In the genomic region with DNA sequence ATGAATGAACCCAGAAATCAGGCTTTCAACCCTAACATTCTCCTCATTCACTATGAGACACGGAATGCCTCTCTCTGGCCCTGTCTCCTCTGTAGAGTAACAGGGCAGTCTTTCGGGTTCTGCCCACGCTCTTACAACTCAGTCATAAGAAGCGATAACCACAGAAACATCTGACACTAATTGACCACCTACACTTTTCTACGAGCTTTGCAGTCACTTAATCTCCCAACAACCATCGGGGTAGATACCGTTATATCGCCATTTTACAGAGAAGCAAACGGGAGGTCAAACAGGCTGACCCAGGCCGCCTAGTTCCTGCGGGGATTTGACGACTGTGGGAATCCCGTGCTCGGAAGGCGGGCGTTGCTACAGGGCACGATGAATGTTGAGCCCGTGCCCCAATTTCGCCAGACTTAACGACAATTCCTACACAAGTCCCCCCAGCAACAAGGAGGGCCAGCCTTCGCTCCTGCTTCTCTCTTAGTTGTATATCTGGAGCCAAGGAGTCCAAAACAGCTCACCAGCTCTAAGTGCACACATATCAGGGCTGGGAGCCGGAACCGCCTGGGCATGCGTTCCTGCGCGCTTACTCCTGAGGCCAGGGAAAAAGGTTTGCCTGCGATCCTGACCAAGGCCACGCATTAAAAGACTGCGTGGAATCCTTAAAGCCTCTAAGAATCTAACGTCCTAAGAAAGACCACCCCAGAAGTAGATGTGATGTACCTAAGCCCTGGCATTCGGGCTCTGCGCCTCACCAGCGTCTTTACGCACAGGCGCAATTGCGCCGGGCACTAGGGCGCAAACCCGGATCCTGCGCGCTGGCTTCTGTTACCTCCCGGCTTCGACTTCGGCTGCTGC, we compare ENCODE assay signal across 28 cellular contexts. TPM values are rescaled to one million over a fixed set of nuclear protein-coding genes. Genes with fewer than 3 reads are reported as not detected.
DNase-seq lines count a peak whose midpoint lies in the region; ATAC-seq, FAIRE-seq and TF ChIP-seq lines count a peak whose summit lies in the region.
"Had no signal": no experiment of that assay in that cellular context is flagged by ENCODE, and none has a peak within 500 bp of the region (broad histone marks: within the 10 kb centered on the region; RNA-seq: fewer than 3 reads in every experiment).

No MANE protein-coding gene starts in this region.

- no peak for FAIRE-seq in K562 (lab: Jason Lieb, UNC)
- FAIRE-seq: frontal cortex, keratinocyte had no signal

- TF ChIP-seq EP300 in K562 (IDR thresholded peaks at IDR 0.05; ENCODE audit: low read length): no peak

- H3K9me3 ChIP-seq in K562 (replicated peaks; ENCODE audit: control insufficient read depth, insufficient read depth, low read depth, low read length): no peaks in the 10 kb centered on the region
- H3K9me3 ChIP-seq: lower lobe of right lung, neutrophil, prostate gland, tibial nerve had no signal

- H2AFZ ChIP-seq in GM23338 (no peak overlapping the region), K562 (ENCODE audit: low read depth, low read length) (no peak overlapping the region)

- in situ Hi-C loops in K562 (cut with MboI): no loop called here

- no peaks in the 10 kb centered on the region for H3K36me3 Mint-ChIP-seq in activated CD4-positive, alpha-beta T cell treated with anti-CD3 and anti-CD28 coated beads, Interleukin-2, amount 10 ng/mL, durations not matched to agents 7 days and 5 days (ENCODE audit: low read depth)
- no peaks in the 10 kb centered on the region for H3K36me3 Mint-ChIP-seq in GM23338 (ENCODE audit: low read depth)
- H3K36me3 Mint-ChIP-seq: activated naive CD4-positive, alpha-beta T cell treated with anti-CD3 and anti-CD28 coated beads, Interleukin-2, amount 50 U/mL, for 24 hours; IgD-negative memory B cell had no signal

- no peaks in the 10 kb centered on the region for H3K9me3 Mint-ChIP-seq in activated CD4-positive, alpha-beta T cell treated with anti-CD3 and anti-CD28 coated beads, Interleukin-2, amount 10 ng/mL, durations not matched to agents 7 days and 5 days
- peaks cover 3% of the 10 kb centered on the region; the same call in 1 of the 3 replicates for H3K9me3 Mint-ChIP-seq in GM23338
- H3K9me3 Mint-ChIP-seq: activated naive CD4-positive, alpha-beta T cell treated with anti-CD3 and anti-CD28 coated beads, Interleukin-2, amount 50 U/mL, for 24 hours; activated T-helper 1 cell treated with anti-CD3 and anti-CD28 coated beads, Interleukin-12 subunit alpha, Interleukin-12 subunit beta, Interleukin-2, Interleukin-4 antibody, amounts not matched to agents 30 ng/mL and 10 ng/mL and 1 ng/mL, durations not matched to agents 14 hours and 24 hours and 36 hours had no signal

- no peak for TF ChIP-seq POLR2A in K562 (conservative IDR thresholded peaks at IDR 0.05)

- H3K27ac Mint-ChIP-seq in activated CD4-positive, alpha-beta T cell treated with anti-CD3 and anti-CD28 coated beads, Interleukin-2, amount 10 ng/mL, durations not matched to agents 7 days and 5 days: no peak overlapping the region
- H3K27ac Mint-ChIP-seq in GM23338: no peak overlapping the region
- H3K27ac Mint-ChIP-seq: activated naive CD4-positive, alpha-beta T cell treated with anti-CD3 and anti-CD28 coated beads, Interleukin-2, amount 50 U/mL, for 24 hours; activated T-helper 1 cell treated with anti-CD3 and anti-CD28 coated beads, Interleukin-12 subunit alpha, Interleukin-12 subunit beta, Interleukin-2, Interleukin-4 antibody, amounts not matched to agents 30 ng/mL and 10 ng/mL and 1 ng/mL, durations not matched to agents 14 hours and 24 hours and 36 hours; IgD-negative memory B cell had no signal

- peak overlapping the region; percentile 32; the same call in 1 of the 2 replicates for H3K4me2 ChIP-seq in GM23338
- no peak overlapping the region for H3K4me2 ChIP-seq in K562 (ENCODE audit: insufficient read depth, low read length)
- H3K4me2 ChIP-seq: BLaER1 treated with 17β-estradiol and CSF1 and Interleukin-3, amounts not matched to agents 10 nM and 100 nM had no signal

- H3K27me3 ChIP-seq in GM23338 (ENCODE audit: insufficient read depth) (peaks cover 100% of the 10 kb centered on the region), K562 (ENCODE audit: control insufficient read depth in 2 of 2, insufficient read depth in 2 of 2, low read length in 2 of 2) (peaks cover 31 to 82% of the 10 kb centered on the region in 2 experiments; a peak in 4 of 5 replicates)

- H3F3A ChIP-seq in GM23338 (replicated peaks; ENCODE audit: low read depth): peaks cover 40% of the 10 kb centered on the region

- peaks cover 50% of the 10 kb centered on the region for H3K4me1 ChIP-seq in GM23338 (ENCODE audit: insufficient read depth)
- peaks cover 0 to 16% of the 10 kb centered on the region in 2 experiments; a peak in 2 of 5 replicates for H3K4me1 ChIP-seq in K562 (replicated peaks in 1 of 2; ENCODE audit: control insufficient read depth in 2 of 2, insufficient read depth in 2 of 2, low read length in 2 of 2)
- H3K4me1 ChIP-seq: BLaER1 treated with 17β-estradiol and CSF1 and Interleukin-3, amounts not matched to agents 10 nM and 100 nM; lower lobe of right lung; prostate gland had no signal

- no peak for DNase-seq in activated CD4-positive, alpha-beta T cell treated with anti-CD3 and anti-CD28 coated beads, Interleukin-2, amount 10 ng/mL, durations not matched to agents 7 days and 5 days
- no peak for DNase-seq in activated CD4-positive, alpha-beta T cell treated with anti-CD3 and anti-CD28 coated beads, Interleukin-2, amount 50 U/mL, for 1 hour
- DNase-seq in GM23338 (ENCODE audit: low spot score) (peak; percentile 61), K562 (ENCODE audit: extremely low read depth in 1 of 4, low spot score in 3 of 4) (peak in 1 of 4 experiments; percentile 3), retina (peak; percentile 55), middle frontal gyrus (ENCODE audit: extremely low spot score, low spot score) (no peak), DMS53 (lab: John Stamatoyannopoulos, UW) (no peak)
- DNase-seq: activated CD4-positive, CD25-positive, alpha-beta regulatory T cell; lower lobe of right lung; NCI-H1436; NCI-H2171; NCI-H526 treated with DMSO at 0.1 percent for 48 hours; stimulated activated CD4-positive, alpha-beta T cell treated with anti-CD3 and anti-CD28 coated beads, Interleukin-2, amount 100 ng/mL, for 48 hours; stimulated activated naive CD4-positive, alpha-beta T cell treated with Interleukin-2 at 50 U/mL for 16 hours; SW 1271 had no signal

- H3K36me3 ChIP-seq in GM23338 (ENCODE audit: insufficient read depth) (no peaks in the 10 kb centered on the region; the same call in 1 of the 2 replicates), K562 (ENCODE audit: control insufficient read depth, insufficient read depth, low read length) (no peaks in the 10 kb centered on the region)
- H3K36me3 ChIP-seq: BLaER1 treated with 17β-estradiol and CSF1 and Interleukin-3, amounts not matched to agents 10 nM and 100 nM; lower lobe of right lung; neutrophil; prostate gland; tibial nerve had no signal

- BruUV-seq in K562 (replicated peaks; lab: Mats Ljungman, UMichigan): no TSS peak

- no peaks in the 10 kb centered on the region for H3K9me2 ChIP-seq in GM23338 (ENCODE audit: insufficient read depth)

- H4K20me1 ChIP-seq in GM23338 (replicated peaks; ENCODE audit: insufficient read depth) (peaks cover 47% of the 10 kb centered on the region), K562 (replicated peaks; ENCODE audit: control insufficient read depth, insufficient read depth, low read length) (no peaks in the 10 kb centered on the region; the same call in 1 of the 2 replicates)

- peaks cover 3% of the 10 kb centered on the region for H3K9me1 ChIP-seq in K562 (ENCODE audit: control insufficient read depth, insufficient read depth, low read length)

- H3K27me3 Mint-ChIP-seq in activated CD4-positive, alpha-beta T cell treated with anti-CD3 and anti-CD28 coated beads, Interleukin-2, amount 10 ng/mL, durations not matched to agents 7 days and 5 days: peaks cover 91% of the 10 kb centered on the region
- peaks cover 100% of the 10 kb centered on the region for H3K27me3 Mint-ChIP-seq in GM23338 (ENCODE audit: insufficient read depth, low read depth, poor library complexity)

- ATAC-seq in GM23338 (0 out of 3 replicates have a peak, but pooled peaks have one; percentile 2), K562 (no peak), HG02981 (IDR thresholded peaks at IDR 0.05; ENCODE audit: unreplicated experiment) (no peak)

- CTCF ChIA-PET in activated CD4-positive, alpha-beta T cell treated with anti-CD3 and anti-CD28 coated beads, Interleukin-2, amount 10 ng/mL, durations not matched to agents 7 days and 5 days (lab: Charles Lee): interaction anchor here (1.6 kb wide), 1 partner anchor 35 kb away, joined by 5 read pairs; no protein-coding TSS in a partner anchor
- CTCF ChIA-PET in K562 (lab: Yijun Ruan, JAX; ENCODE audit: low intra/inter-chr PET ratio): no interaction called here

- TF ChIP-seq CTCF in GM23338 (conservative IDR thresholded peaks at IDR 0.05; ENCODE audit: low read depth in 2 of 2) (no peak), K562 (IDR thresholded peaks at IDR 0.05 in 2 of 3, conservative IDR thresholded peaks at IDR 0.05 in 1 of 3; ENCODE audit: insufficient read depth in 2 of 3, low read depth in 1 of 3, low read length in 3 of 3) (no peak)

- H3K4me3 Mint-ChIP-seq in activated CD4-positive, alpha-beta T cell treated with anti-CD3 and anti-CD28 coated beads, Interleukin-2, amount 10 ng/mL, durations not matched to agents 7 days and 5 days: peak overlapping the region; percentile 30
- H3K4me3 Mint-ChIP-seq in GM23338: no peak overlapping the region
- H3K4me3 Mint-ChIP-seq: activated naive CD4-positive, alpha-beta T cell treated with anti-CD3 and anti-CD28 coated beads, Interleukin-2, amount 50 U/mL, for 24 hours; activated T-helper 1 cell treated with anti-CD3 and anti-CD28 coated beads, Interleukin-12 subunit alpha, Interleukin-12 subunit beta, Interleukin-2, Interleukin-4 antibody, amounts not matched to agents 30 ng/mL and 10 ng/mL and 1 ng/mL, durations not matched to agents 14 hours and 24 hours and 36 hours had no signal

- no peak for TF ChIP-seq RAD21 in K562 (CRISPR knock-in tag; conservative IDR thresholded peaks at IDR 0.05 in 1 of 2, IDR thresholded peaks at IDR 0.05 in 1 of 2)

- no peaks in the 10 kb centered on the region for H3K79me2 ChIP-seq in GM23338 (replicated peaks; ENCODE audit: insufficient read depth)
- H3K79me2 ChIP-seq in K562 (ENCODE audit: control insufficient read depth, insufficient read depth, low read length): no peaks in the 10 kb centered on the region

- H3K27ac ChIP-seq in GM23338 (ENCODE audit: low read depth) (no peak overlapping the region), K562 (ENCODE audit: extremely low read depth, low read depth, low read length) (no peak overlapping the region)
- H3K27ac ChIP-seq: BLaER1 treated with 17β-estradiol and CSF1 and Interleukin-3, amounts not matched to agents 10 nM and 100 nM; lower lobe of right lung; neutrophil; prostate gland; tibial nerve had no signal

- no peak overlapping the region for H3K9ac ChIP-seq in K562 (ENCODE audit: insufficient read depth in 1 of 2, low read depth in 2 of 2, low read length in 2 of 2)
- H3K9ac ChIP-seq: BLaER1 treated with 17β-estradiol and CSF1 and Interleukin-3, amounts not matched to agents 10 nM and 100 nM had no signal

- H3K4me1 Mint-ChIP-seq in activated CD4-positive, alpha-beta T cell treated with anti-CD3 and anti-CD28 coated beads, Interleukin-2, amount 10 ng/mL, durations not matched to agents 7 days and 5 days: no peaks in the 10 kb centered on the region
- peaks cover 49% of the 10 kb centered on the region for H3K4me1 Mint-ChIP-seq in GM23338
- H3K4me1 Mint-ChIP-seq: activated naive CD4-positive, alpha-beta T cell treated with anti-CD3 and anti-CD28 coated beads, Interleukin-2, amount 50 U/mL, for 24 hours had no signal

- H3K4me3 ChIP-seq in GM23338: 0 out of 2 replicates have a peak overlapping the region, but pooled peaks have one; percentile 7
- H3K4me3 ChIP-seq in K562: no peak overlapping the region
- H3K4me3 ChIP-seq: BLaER1 treated with 17β-estradiol and CSF1 and Interleukin-3, amounts not matched to agents 10 nM and 100 nM; prostate gland; tibial nerve had no signal

- intact Hi-C loops in K562 (cut with micrococcal nuclease): no loop called here

- 17% methylated on average over 28 of the region's 44 CpGs for WGBS in K562 (ENCODE audit: insufficient coverage, low coverage, missing lambda C conversion rate)

- POLR2A ChIA-PET in activated CD4-positive, alpha-beta T cell treated with anti-CD3 and anti-CD28 coated beads, Interleukin-2, amount 10 ng/mL, durations not matched to agents 7 days and 5 days (lab: Charles Lee): no interaction called here
- POLR2A ChIA-PET in K562 (lab: Yijun Ruan, JAX): no interaction called here

RNA-seq across cellular contexts. Expression of a gene that starts 38.7 kb away (rescaled TPM):
- total RNA-seq in activated CD4-positive, alpha-beta T cell treated with anti-CD3 and anti-CD28 coated beads, Interleukin-2, amount 10 ng/mL, durations not matched to agents 7 days and 5 days: not detected
- 0.21 TPM in 1 of 2 replicates, not detected in the other for total RNA-seq in GM23338 (2014; rRNA removed; shearing (Covaris generic))
- polyA plus RNA-seq in GM23338 (2016; fragmentation: Nextera tagmentation; extraction: Ambion mirVana) (not detected in 2 replicates), K562 (2011; rRNA removed) (not detected in 2 replicates), K562 (2014; fragmentation: Illumina TruSeq; extraction: Trizol) (not detected in 2 replicates), K562 (2014; fragmentation: Nextera tagmentation; extraction: Ambion mirVana) (not detected), K562 (2014; rRNA removed) (not detected in 2 replicates)
- not detected in 2 replicates for total RNA-seq in K562 (2011; cell fraction: chromatin; rRNA removed; ENCODE audit: low replicate concordance)
- not detected in 2 replicates for total RNA-seq in K562 (2011; cell fraction: nucleolus; rRNA removed)
- total RNA-seq in K562 (2011; cell fraction: nucleoplasm; rRNA removed): not detected in 2 replicates
- total RNA-seq in K562 (2014; rRNA removed) (not detected in 2 replicates), K562 (2014; rRNA removed; fragmentation: Illumina TruSeq; extraction: Trizol) (not detected in 2 replicates), K562 (2015; rRNA removed; fragmentation: Illumina TruSeq; extraction: Trizol) (not detected in 2 replicates), K562 (2021) (not detected in 2 replicates)
- not detected in 2 replicates for polyA plus RNA-seq in K562 (2011; cell fraction: cytosol; rRNA removed)
- not detected in 2 replicates for polyA plus RNA-seq in K562 (2011; cell fraction: nucleus; rRNA removed)
- polyA plus RNA-seq in K562 (2012): not detected in 2 replicates
- polyA minus RNA-seq in K562 (2011; rRNA and poly(A)+ RNA removed): not detected in 2 replicates
- polyA minus RNA-seq in K562 (2011; cell fraction: cytosol; rRNA and poly(A)+ RNA removed): not detected in 2 replicates
- not detected in 2 replicates for polyA minus RNA-seq in K562 (2011; cell fraction: nucleus; rRNA and poly(A)+ RNA removed)
- total RNA-seq: activated T-helper 1 cell treated with anti-CD3 and anti-CD28 coated beads, Interleukin-12 subunit alpha, Interleukin-12 subunit beta, Interleukin-2, Interleukin-4 antibody, amounts not matched to agents 30 ng/mL and 10 ng/mL and 1 ng/mL, durations not matched to agents 14 hours and 24 hours and 36 hours; cerebellum; frontal cortex; H4; MCF 10A; tibial nerve had no signal
- polyA plus RNA-seq: IgD-negative memory B cell, keratinocyte had no signal

Comparison
In these comparisons a context has a peak if more than half of its experiments do, and no peak if none do; other contexts are left out.
1. DNase-seq: peak in GM23338 (single experiment) and retina (single experiment); none in activated CD4-positive, alpha-beta T cell treated with anti-CD3 and anti-CD28 coated beads, Interleukin-2, amount 10 ng/mL, durations not matched to agents 7 days and 5 days (single experiment), activated CD4-positive, alpha-beta T cell treated with anti-CD3 and anti-CD28 coated beads, Interleukin-2, amount 50 U/mL, for 1 hour (single experiment), middle frontal gyrus (single experiment) and DMS53 (single experiment).